Comparison of ENCODE assay signal across 8 cellular contexts in genomic region chr22:45318558-45319318, GRCh38. TPM values are rescaled to one million over a fixed set of nuclear protein-coding genes. Genes with fewer than 3 reads are reported as not detected.
DNase-seq lines count a peak whose midpoint lies in the region; ATAC-seq and TF ChIP-seq lines count a peak whose summit lies in the region.

No MANE protein-coding gene starts in this region.

- peak overlapping the region; percentile 80 for H3K4me3 Mint-ChIP-seq in activated B cell treated with CpG ODN at 0.5 μM for 24 hours

- H3K27ac Mint-ChIP-seq in activated B cell treated with CpG ODN at 0.5 μM for 24 hours, result peak overlapping the region; percentile 95

- H3K4me3 ChIP-seq in effector memory CD4-positive, alpha-beta T cell (ENCODE audit: insufficient read depth, low read depth, low read length, poor library complexity, severe bottlenecking), result peak overlapping the region; percentile 40
- no peak overlapping the region for H3K4me3 ChIP-seq in lower leg skin (ENCODE audit: low read depth, poor library complexity, severe bottlenecking)

- H3K27ac ChIP-seq in effector memory CD4-positive, alpha-beta T cell (ENCODE audit: insufficient read depth, low read length, poor library complexity, severe bottlenecking), result peak overlapping the region; percentile 99

- ATAC-seq in HG02759 (IDR thresholded peaks at IDR 0.05; ENCODE audit: unreplicated experiment) (peak; percentile 35), activated B cell treated with CpG ODN at 0.5 μM for 24 hours (ENCODE audit: low read depth) (peak; percentile 53)

- H3K4me1 Mint-ChIP-seq in activated B cell treated with CpG ODN at 0.5 μM for 24 hours, result peaks cover 71% of the 10 kb centered on the region

- no peaks in the 10 kb centered on the region for H3K9me3 Mint-ChIP-seq in activated B cell treated with CpG ODN at 0.5 μM for 24 hours

- peaks cover 17% of the 10 kb centered on the region for H3K36me3 ChIP-seq in effector memory CD4-positive, alpha-beta T cell (ENCODE audit: control insufficient read depth, insufficient read depth, low read length)

- peak; percentile 75 for DNase-seq in EH (ENCODE audit: low read depth)
- no peak for DNase-seq in activated B cell treated with CpG ODN at 0.5 μM for 24 hours
- peak; percentile 60 to 66 (median 62) for DNase-seq in effector memory CD4-positive, alpha-beta T cell
- peak; percentile 30 for DNase-seq in retina
- no peak for DNase-seq in lower leg skin (ENCODE audit: low spot score in 2 of 2)
- no peak for DNase-seq in cerebellar cortex (ENCODE audit: low spot score)
- DNase-seq in HPDE6-E6E7 (ENCODE audit: extremely low spot score), result no peak

- 62 to 69% methylated on average over 12 of the region's 12 CpGs for WGBS in lower leg skin, 2 donors

- no peaks in the 10 kb centered on the region for H3K27me3 Mint-ChIP-seq in activated B cell treated with CpG ODN at 0.5 μM for 24 hours

- TF ChIP-seq POLR2A in lower leg skin (IDR thresholded peaks at IDR 0.05), result no peak

- H3K9me3 ChIP-seq in effector memory CD4-positive, alpha-beta T cell (ENCODE audit: control insufficient read depth, low read length), result no peaks in the 10 kb centered on the region

- CTCF ChIA-PET in activated B cell treated with CpG ODN at 0.5 μM for 24 hours (lab: Charles Lee), result no interaction called here

- peaks cover 13% of the 10 kb centered on the region for H3K36me3 Mint-ChIP-seq in activated B cell treated with CpG ODN at 0.5 μM for 24 hours (ENCODE audit: low read depth)

- TF ChIP-seq CTCF in activated B cell treated with CpG ODN at 0.5 μM for 24 hours (IDR thresholded peaks at IDR 0.05), result no peak
- TF ChIP-seq CTCF in lower leg skin (IDR thresholded peaks at IDR 0.05), result no peak

- POLR2A ChIA-PET in activated B cell treated with CpG ODN at 0.5 μM for 24 hours (lab: Charles Lee), result interaction anchor here (2.1 kb wide), 1 partner anchor 31 kb away, joined by 6 read pairs; no protein-coding TSS in a partner anchor

- no peaks in the 10 kb centered on the region for H3K27me3 ChIP-seq in effector memory CD4-positive, alpha-beta T cell (replicated peaks; ENCODE audit: control insufficient read depth, insufficient read depth, low read length, poor library complexity, severe bottlenecking)

- intact Hi-C loops in activated B cell treated with CpG ODN at 0.5 μM for 24 hours (cut with micrococcal nuclease), result loop anchor here (1.0 kb wide), 3 partner anchors 9 to 49 kb away; partner anchors contain the start of genes FAM118A and UPK3A
- intact Hi-C loops in lower leg skin (cut with DNase I; ENCODE audit: low total_unique reads), result no loop called here

- H3K4me1 ChIP-seq in effector memory CD4-positive, alpha-beta T cell (ENCODE audit: control insufficient read depth, insufficient read depth, low read length, poor library complexity, severe bottlenecking), result peaks cover 26% of the 10 kb centered on the region

RNA-seq across cellular contexts. Expression of gene FAM118A, which starts 9.0 kb away (rescaled TPM):
- total RNA-seq in activated B cell treated with CpG ODN at 0.5 μM for 24 hours, result 49.7 and 59.3 TPM in 2 replicates
- total RNA-seq in lower leg skin, result 10 to 100 TPM; 11.9 to 40.7 (median 25.0) TPM

RNA-seq across cellular contexts. Expression of gene UPK3A, which starts 34.0 kb away (rescaled TPM):
- total RNA-seq in activated B cell treated with CpG ODN at 0.5 μM for 24 hours, result 1.4 and 1.6 TPM in 2 replicates
- under 1 TPM in 1 of 4 donors, not detected in 3; 0.49 TPM for total RNA-seq in lower leg skin

Comparison
In these comparisons a context has a peak if more than half of its experiments do, and no peak if none do; other contexts are left out.
1. DNase-seq: peak in EH (single experiment), effector memory CD4-positive, alpha-beta T cell (3 of 3) and retina (single experiment); none in activated B cell treated with CpG ODN at 0.5 μM for 24 hours (single experiment), lower leg skin (0 of 2), cerebellar cortex (single experiment) and HPDE6-E6E7 (single experiment).